Comparison of ENCODE assay signal across 1 cellular context in genomic region chr9:121725008-121725795, GRCh38.
TF ChIP-seq lines count a peak whose summit lies in the region.

No MANE protein-coding gene starts in this region.

TF ChIP-seq in WTC11, 78 proteins besides CTCF, POLR2A, EP300 and RAD21 (continued from another document):
- TF ChIP-seq, protein P1, sequence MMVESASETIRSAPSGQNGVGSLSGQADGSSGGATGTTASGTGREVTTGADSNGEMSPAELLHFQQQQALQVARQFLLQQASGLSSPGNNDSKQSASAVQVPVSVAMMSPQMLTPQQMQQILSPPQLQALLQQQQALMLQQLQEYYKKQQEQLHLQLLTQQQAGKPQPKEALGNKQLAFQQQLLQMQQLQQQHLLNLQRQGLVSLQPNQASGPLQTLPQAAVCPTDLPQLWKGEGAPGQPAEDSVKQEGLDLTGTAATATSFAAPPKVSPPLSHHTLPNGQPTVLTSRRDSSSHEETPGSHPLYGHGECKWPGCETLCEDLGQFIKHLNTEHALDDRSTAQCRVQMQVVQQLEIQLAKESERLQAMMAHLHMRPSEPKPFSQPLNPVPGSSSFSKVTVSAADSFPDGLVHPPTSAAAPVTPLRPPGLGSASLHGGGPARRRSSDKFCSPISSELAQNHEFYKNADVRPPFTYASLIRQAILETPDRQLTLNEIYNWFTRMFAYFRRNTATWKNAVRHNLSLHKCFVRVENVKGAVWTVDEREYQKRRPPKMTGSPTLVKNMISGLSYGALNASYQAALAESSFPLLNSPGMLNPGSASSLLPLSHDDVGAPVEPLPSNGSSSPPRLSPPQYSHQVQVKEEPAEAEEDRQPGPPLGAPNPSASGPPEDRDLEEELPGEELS (CRISPR knock-in tag; IDR thresholded peaks at IDR 0.05): no peak
- TF ChIP-seq, protein P2, sequence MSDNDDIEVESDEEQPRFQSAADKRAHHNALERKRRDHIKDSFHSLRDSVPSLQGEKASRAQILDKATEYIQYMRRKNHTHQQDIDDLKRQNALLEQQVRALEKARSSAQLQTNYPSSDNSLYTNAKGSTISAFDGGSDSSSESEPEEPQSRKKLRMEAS (CRISPR knock-in tag; IDR thresholded peaks at IDR 0.05): no peak
- no peak for TF ChIP-seq RELA (CRISPR knock-in tag; IDR thresholded peaks at IDR 0.05; ENCODE audit: borderline replicate concordance)
TF ChIP-seq in WTC11: peak in this region for 0.
